ENCODE assay signal across 8 cellular contexts in genomic region chr1:48472747-48473146, GRCh38. TPM values are rescaled to one million over a fixed set of nuclear protein-coding genes. Genes with fewer than 3 reads are reported as not detected.
DNase-seq lines count a peak whose midpoint lies in the region; ATAC-seq, FAIRE-seq and TF ChIP-seq lines count a peak whose summit lies in the region.

No MANE protein-coding gene starts in this region.

- H3K36me3 Mint-ChIP-seq in CD14-positive monocyte (no peaks in the 10 kb centered on the region), neural progenitor cell (peaks cover 2% of the 10 kb centered on the region)

- H3F3A ChIP-seq in neural progenitor cell (ENCODE audit: low read depth): peaks cover 19% of the 10 kb centered on the region

- no peak overlapping the region for H2BK20ac ChIP-seq in H1 (ENCODE audit: low read length)

- DNase-seq in CD14-positive monocyte (ENCODE audit: low spot score) (no peak), NB4 (ENCODE audit: low read depth) (no peak), H1 (ENCODE audit: low read depth in 1 of 2, low spot score in 2 of 2) (no peak), neural progenitor cell (ENCODE audit: low spot score) (no peak), AG08395 (ENCODE audit: low spot score) (no peak), G401 (ENCODE audit: low spot score) (no peak), kidney tubule cell (ENCODE audit: low spot score) (no peak)

- in situ Hi-C loops in G401 (cut with HindIII; ENCODE audit: low sequenced_read_pairs): no loop called here

- H2AFZ ChIP-seq in H1 (ENCODE audit: low read length) (peak overlapping the region; percentile 74), neural progenitor cell (replicated peaks) (peak overlapping the region; percentile 26)

- peak overlapping the region; percentile 13; the same call in 1 of the 2 replicates for H3K27ac ChIP-seq in H1 (ENCODE audit: low read depth, low read length)
- H3K27ac ChIP-seq in neural progenitor cell: no peak overlapping the region

- FAIRE-seq in H1 (lab: Jason Lieb, UNC): no peak

- H4K20me1 ChIP-seq in H1 (replicated peaks in 1 of 2; ENCODE audit: control insufficient read depth in 1 of 2, insufficient read depth in 2 of 2, low read length in 2 of 2): no peaks in the 10 kb centered on the region
- H4K20me1 ChIP-seq in neural progenitor cell (ENCODE audit: low read depth): no peaks in the 10 kb centered on the region

- H3K9ac ChIP-seq in H1 (replicated peaks in 1 of 4; ENCODE audit: extremely low read depth in 1 of 4, low read depth in 3 of 4, low read length in 3 of 4): peak overlapping the region in 2 of 4 experiments; percentile 19 to 36; a peak in 2 of 7 replicates
- H3K9ac ChIP-seq in neural progenitor cell: no peak overlapping the region

- H3K56ac ChIP-seq in H1 (replicated peaks; ENCODE audit: insufficient read length, low read depth, low read length): no peak overlapping the region

- no peak overlapping the region for H4K5ac ChIP-seq in H1 (ENCODE audit: insufficient read length, low read depth, low read length)

- H2BK5ac ChIP-seq in H1 (ENCODE audit: low read depth, low read length): no peak overlapping the region

- H3K36me3 ChIP-seq in H1 (ENCODE audit: control insufficient read depth in 2 of 4, insufficient read depth in 4 of 4, low read length in 3 of 4) (no peaks in the 10 kb centered on the region), neural progenitor cell (no peaks in the 10 kb centered on the region)

- no peak overlapping the region for H3K14ac ChIP-seq in H1 (ENCODE audit: insufficient read length)

- no peak overlapping the region for H3K18ac ChIP-seq in H1 (ENCODE audit: extremely low read depth, low read length)

- TF ChIP-seq CTCF in CD14-positive monocyte (IDR thresholded peaks at IDR 0.05): no peak
- no peak for TF ChIP-seq CTCF in NB4 (IDR thresholded peaks at IDR 0.05; ENCODE audit: low read depth, low read length)
- no peak for TF ChIP-seq CTCF in H1 (IDR thresholded peaks at IDR 0.05; ENCODE audit: control extremely low read depth in 1 of 3, insufficient read depth in 1 of 3, low read depth in 1 of 3, low read length in 3 of 3)
- TF ChIP-seq CTCF in neural progenitor cell (IDR thresholded peaks at IDR 0.05): no peak

- peaks cover 0 to 3% of the 10 kb centered on the region in 2 experiments; a peak in 1 of 4 replicates for H3K9me3 ChIP-seq in H1 (ENCODE audit: insufficient read depth in 2 of 2, low read depth in 1 of 2, low read length in 1 of 2)
- H3K9me3 ChIP-seq in neural progenitor cell (ENCODE audit: low read depth): no peaks in the 10 kb centered on the region

- no peak overlapping the region for H2BK120ac ChIP-seq in H1 (replicated peaks; ENCODE audit: low read depth, low read length)

- intact Hi-C loops in CD14-positive monocyte (cut with micrococcal nuclease): no loop called here

- H2AK5ac ChIP-seq in H1 (ENCODE audit: low read depth, low read length): no peak overlapping the region

- CTCF ChIA-PET in H1 (lab: Charles Lee; ENCODE audit: partially characterized antibody): interaction anchor here (0.7 to 2.4 kb wide), 5 partner anchors 8 to 411 kb away, joined by 3 to 12 read pairs (median 3); no protein-coding TSS in a partner anchor

- no peaks in the 10 kb centered on the region for H3K27me3 ChIP-seq in H1 (replicated peaks in 1 of 4; ENCODE audit: control insufficient read depth in 3 of 4, extremely low read depth in 1 of 4, insufficient read depth in 3 of 4, low read length in 3 of 4)
- no peaks in the 10 kb centered on the region for H3K27me3 ChIP-seq in neural progenitor cell

- no peak for TF ChIP-seq RAD21 in H1 (IDR thresholded peaks at IDR 0.05 in 1 of 2, conservative IDR thresholded peaks at IDR 0.05 in 1 of 2; ENCODE audit: low read depth in 2 of 2, low read length in 2 of 2)

- H3K4me1 Mint-ChIP-seq in CD14-positive monocyte: peaks cover 33% of the 10 kb centered on the region
- H3K4me1 Mint-ChIP-seq in neural progenitor cell: peaks cover 30% of the 10 kb centered on the region

- 85% methylated on average over 7 of the region's 7 CpGs; no CpG with 5 or more reads in 1 of the 2 experiments for WGBS in H1 (ENCODE audit: extremely low coverage in 1 of 2, insufficient coverage in 1 of 2, insufficient read length in 1 of 2, insufficient replicate concordance in 2 of 2, low coverage in 1 of 2, low lambda C conversion rate in 2 of 2, missing lambda C conversion rate in 1 of 2), 2 experiments

- H3K4ac ChIP-seq in H1 (replicated peaks; ENCODE audit: insufficient read length, low read depth, low read length): no peak overlapping the region

- TF ChIP-seq POLR2A in NB4 (IDR thresholded peaks at IDR 0.05; ENCODE audit: extremely low read depth, insufficient read length): no peak
- no peak for TF ChIP-seq POLR2A in H1 (IDR thresholded peaks at IDR 0.05; ENCODE audit: control extremely low read depth in 1 of 2, low read depth in 2 of 2, low read length in 2 of 2)

- H3K27ac Mint-ChIP-seq in CD14-positive monocyte (peak overlapping the region; percentile 18 to 91 (median 85)), neural progenitor cell (peak overlapping the region; percentile 11)

- no peak for ATAC-seq in esophagus mucosa

- H3K79me2 ChIP-seq in H1 (ENCODE audit: control insufficient read depth in 1 of 2, insufficient read depth in 2 of 2, low read length in 2 of 2) (no peaks in the 10 kb centered on the region), neural progenitor cell (ENCODE audit: low read depth) (peaks cover 23% of the 10 kb centered on the region)

- H3K23me2 ChIP-seq in H1 (ENCODE audit: low read depth, low read length): 0 out of 2 replicates have a peak, but pooled peaks cover 5% of the 10 kb centered on the region

- H3K9me3 Mint-ChIP-seq in CD14-positive monocyte: peaks cover 0 to 9% (median 8%) of the 10 kb centered on the region in 7 donors
- peaks cover 20% of the 10 kb centered on the region for H3K9me3 Mint-ChIP-seq in neural progenitor cell

- H3K4me3 Mint-ChIP-seq in CD14-positive monocyte (peak overlapping the region; percentile 82 to 93), neural progenitor cell (peak overlapping the region; percentile 95)

- H2BK15ac ChIP-seq in H1 (ENCODE audit: low read length): no peak overlapping the region

- TF ChIP-seq EP300 in H1 (IDR thresholded peaks at IDR 0.05; ENCODE audit: borderline replicate concordance in 1 of 2, low read depth in 2 of 2, low read length in 2 of 2): no peak

- H2BK12ac ChIP-seq in H1 (ENCODE audit: low read depth, low read length): no peak overlapping the region

- H3K4me3 ChIP-seq in NB4 (ENCODE audit: low read depth, low read length) (peak overlapping the region; percentile 25), H1 (ENCODE audit: extremely low read depth in 1 of 4, insufficient read depth in 2 of 4, low read depth in 3 of 4, low read length in 4 of 4) (peak overlapping the region; percentile 20 to 88 (median 36); a peak in 6 of 8 replicates), neural progenitor cell (peak overlapping the region; percentile 72)

- H3K4me1 ChIP-seq in H1 (replicated peaks in 1 of 4; ENCODE audit: control insufficient read depth in 3 of 4, insufficient read depth in 4 of 4, low read length in 3 of 4): peaks cover 0 to 11% (median 6%) of the 10 kb centered on the region in 4 experiments; a peak in 4 of 7 replicates
- H3K4me1 ChIP-seq in neural progenitor cell: peaks cover 12% of the 10 kb centered on the region

- peak overlapping the region; percentile 69 to 80 for H3K4me2 ChIP-seq in H1 (ENCODE audit: insufficient read depth in 1 of 2, low read depth in 2 of 2, low read length in 2 of 2)
- peak overlapping the region; percentile 78 for H3K4me2 ChIP-seq in neural progenitor cell

- H3K23ac ChIP-seq in H1 (ENCODE audit: insufficient read length): no peak overlapping the region

- H3K79me1 ChIP-seq in H1 (ENCODE audit: low read depth, low read length): no peaks in the 10 kb centered on the region

- POLR2A ChIA-PET in H1 (lab: Charles Lee; ENCODE audit: partially characterized antibody): interaction anchor here (0.9 to 1.3 kb wide), 3 partner anchors 14 to 54 kb away, joined by 3 to 4 read pairs (median 3); no protein-coding TSS in a partner anchor

- no peak overlapping the region for H4K91ac ChIP-seq in H1 (replicated peaks; ENCODE audit: insufficient read length, low read length)

- H3K27me3 Mint-ChIP-seq in CD14-positive monocyte (ENCODE audit: low read depth in 3 of 3) (peaks cover 0 to 4% (median 1%) of the 10 kb centered on the region in 3 donors), neural progenitor cell (ENCODE audit: insufficient read depth, low read depth) (no peaks in the 10 kb centered on the region)

- no peak overlapping the region for H4K8ac ChIP-seq in H1 (ENCODE audit: extremely low read depth, insufficient read depth, low read length)

TF ChIP-seq in H1, 55 proteins besides CTCF, POLR2A, EP300 and RAD21:
- no peak for TF ChIP-seq HDAC6 (IDR thresholded peaks at IDR 0.05; ENCODE audit: low read depth, low read length)
- no peak for TF ChIP-seq EGR1 (IDR thresholded peaks at IDR 0.05; ENCODE audit: borderline replicate concordance, low read depth, low read length)
TF ChIP-seq in H1: peak in this region for 0.

RNA-seq across cellular contexts. Expression of gene SPATA6, which starts 0.7 kb away (rescaled TPM):
- polyA plus RNA-seq in CD14-positive monocyte (1 to 10 TPM; 7.4 to 8.0 TPM), H1 (2011; rRNA removed) (2.4 and 3.1 TPM in 2 replicates)
- total RNA-seq in H1 (2021; fragmentation: NEBNext Ultra II Directional; extraction: Animal tissue kit (Norgen Biotek cat#: 25700)): 11.0 and 17.2 TPM in 2 replicates
- polyA plus RNA-seq in H1 (2011; cell fraction: cytosol; rRNA removed): 3.5 TPM
- polyA plus RNA-seq in H1 (2011; cell fraction: nucleus; rRNA removed): 7.9 TPM
- polyA plus RNA-seq in H1 (2012, experiment 1 of 2): 6.7 to 9.1 TPM (median 8.1 TPM) in 4 replicates
- 1.7 TPM for polyA plus RNA-seq in H1 (2012, experiment 2 of 2)
- 5.8 TPM for polyA plus RNA-seq in H1 (2013, experiment 1 of 2)
- polyA plus RNA-seq in H1 (2013, experiment 2 of 2): 6.2 TPM
- polyA minus RNA-seq in H1 (2011; rRNA and poly(A)+ RNA removed): 16.1 and 16.4 TPM in 2 replicates
- polyA minus RNA-seq in H1 (2011; cell fraction: cytosol; rRNA and poly(A)+ RNA removed): 7.7 TPM
- polyA minus RNA-seq in H1 (2011; cell fraction: nucleus; rRNA and poly(A)+ RNA removed): 35.6 TPM
- total RNA-seq in neural progenitor cell (ENCODE audit: low replicate concordance) (18.2 and 33.5 TPM in 2 replicates), esophagus mucosa (5.5 TPM)
- 6.3 and 18.5 TPM in 2 replicates for total RNA-seq in G401 (2014; rRNA removed; shearing (Covaris generic))
